Comparison of ENCODE assay signal across 17 cellular contexts in genomic region chr14:35704793-35705493, GRCh38.
A peak's percentile ranks its signal among the peaks of the same experiment; 100 is the strongest.
DNase-seq lines count a peak whose midpoint lies in the region; ATAC-seq and FAIRE-seq lines count a peak whose summit lies in the region.
"Had no signal": no experiment of that assay in that cellular context is flagged by ENCODE, and none has a peak within 500 bp of the region (broad histone marks: within the 10 kb centered on the region; RNA-seq: fewer than 3 reads in every experiment).

No MANE protein-coding gene starts in this region.

- peak; percentile 13 for FAIRE-seq in TTC549 (lab: Jason Lieb, UNC)
- FAIRE-seq in endometrium (lab: Jason Lieb, UNC): peak; percentile 70
- FAIRE-seq: GM12891, H54, HTR-8/SVneo had no signal

- no peaks in the 10 kb centered on the region for H3K9me3 Mint-ChIP-seq in activated naive CD4-positive, alpha-beta T cell treated with anti-CD3 and anti-CD28 coated beads for 36 hours
- no peaks in the 10 kb centered on the region for H3K9me3 Mint-ChIP-seq in stimulated activated effector memory CD8-positive, alpha-beta T cell treated with anti-CD3 and anti-CD28 coated beads, Interleukin-12 subunit alpha, Interleukin-12 subunit beta, amount 100 ng/mL, for 72 hours
- H3K9me3 Mint-ChIP-seq: CD4-positive, alpha-beta T cell had no signal

- H3K4me1 ChIP-seq in aorta (ENCODE audit: control insufficient read depth in 1 of 2, insufficient read depth in 2 of 2, low read length in 2 of 2): no peaks in the 10 kb centered on the region

- H3K4me3 ChIP-seq in aorta (ENCODE audit: low read length in 2 of 2): no peak overlapping the region
- H3K4me3 ChIP-seq: GM23248 had no signal

- H3K4me1 Mint-ChIP-seq in activated naive CD4-positive, alpha-beta T cell treated with anti-CD3 and anti-CD28 coated beads for 36 hours (ENCODE audit: low read depth): peaks cover 6% of the 10 kb centered on the region
- H3K4me1 Mint-ChIP-seq in stimulated activated effector memory CD8-positive, alpha-beta T cell treated with anti-CD3 and anti-CD28 coated beads, Interleukin-12 subunit alpha, Interleukin-12 subunit beta, amount 100 ng/mL, for 72 hours: no peaks in the 10 kb centered on the region
- H3K4me1 Mint-ChIP-seq: B cell had no signal

- no peak overlapping the region for H3K4me3 Mint-ChIP-seq in activated naive CD4-positive, alpha-beta T cell treated with anti-CD3 and anti-CD28 coated beads for 36 hours
- H3K4me3 Mint-ChIP-seq in stimulated activated effector memory CD8-positive, alpha-beta T cell treated with anti-CD3 and anti-CD28 coated beads, Interleukin-12 subunit alpha, Interleukin-12 subunit beta, amount 100 ng/mL, for 72 hours: no peak overlapping the region
- H3K4me3 Mint-ChIP-seq: B cell; CD4-positive, alpha-beta T cell had no signal

- no peaks in the 10 kb centered on the region for H3K36me3 ChIP-seq in aorta (ENCODE audit: control insufficient read depth in 1 of 2, insufficient read depth in 2 of 2, low read length in 1 of 2)

- no peak overlapping the region for H3K27ac Mint-ChIP-seq in activated naive CD4-positive, alpha-beta T cell treated with anti-CD3 and anti-CD28 coated beads for 36 hours
- H3K27ac Mint-ChIP-seq in stimulated activated effector memory CD8-positive, alpha-beta T cell treated with anti-CD3 and anti-CD28 coated beads, Interleukin-12 subunit alpha, Interleukin-12 subunit beta, amount 100 ng/mL, for 72 hours: no peak overlapping the region
- H3K27ac Mint-ChIP-seq: B cell; CD4-positive, alpha-beta T cell had no signal

- CTCF ChIA-PET in activated naive CD4-positive, alpha-beta T cell treated with anti-CD3 and anti-CD28 coated beads for 36 hours (lab: Charles Lee): interaction anchor here (0.7 to 1.4 kb wide), 2 partner anchors 110 to 774 kb away, joined by 3 to 5 read pairs; no protein-coding TSS in a partner anchor

- no peak overlapping the region for H3K27ac ChIP-seq in aorta (ENCODE audit: low read depth in 1 of 2, low read length in 2 of 2)
- H3K27ac ChIP-seq: GM23248 had no signal

- no peaks in the 10 kb centered on the region for H3K27me3 ChIP-seq in aorta (ENCODE audit: control insufficient read depth in 1 of 2, insufficient read depth in 2 of 2, low read length in 1 of 2)

- intact Hi-C loops in activated naive CD4-positive, alpha-beta T cell treated with anti-CD3 and anti-CD28 coated beads for 36 hours (cut with micrococcal nuclease): loop anchor here (5.0 kb wide), 1 partner anchor 102 kb away; the partner anchor contains the start of gene RALGAPA1
- intact Hi-C loops in aorta (cut with DNase I): no loop called here

- H3K9me3 ChIP-seq in aorta (ENCODE audit: control insufficient read depth, low read length): no peaks in the 10 kb centered on the region

- ATAC-seq in stimulated activated effector memory CD8-positive, alpha-beta T cell treated with anti-CD3 and anti-CD28 coated beads, Interleukin-12 subunit alpha, Interleukin-12 subunit beta, amount 100 ng/mL, for 72 hours: peak; percentile 58
- ATAC-seq in aorta (ENCODE audit: low FRiP score): no peak
- ATAC-seq: HCT116 had no signal

- H3K27me3 Mint-ChIP-seq in activated naive CD4-positive, alpha-beta T cell treated with anti-CD3 and anti-CD28 coated beads for 36 hours (ENCODE audit: low read depth): no peaks in the 10 kb centered on the region
- H3K27me3 Mint-ChIP-seq: B cell; CD4-positive, alpha-beta T cell had no signal

- peak; percentile 12 for DNase-seq in activated naive CD4-positive, alpha-beta T cell treated with anti-CD3 and anti-CD28 coated beads for 36 hours
- DNase-seq in activated naive CD4-positive, alpha-beta T cell treated with Interleukin-2 at 50 U/mL for 16 hours: no peak
- no peak for DNase-seq in stimulated activated effector memory CD8-positive, alpha-beta T cell treated with anti-CD3 and anti-CD28 coated beads, Interleukin-12 subunit alpha, Interleukin-12 subunit beta, amount 100 ng/mL, for 72 hours (ENCODE audit: low spot score in 2 of 2)
- DNase-seq in dermis blood vessel endothelial cell (no peak), aorta (no peak)
- DNase-seq: C1 segment of cervical spinal cord; Calu3; CD4-positive, alpha-beta T cell; DMS79; GM23248 had no signal

- H3K36me3 Mint-ChIP-seq in activated naive CD4-positive, alpha-beta T cell treated with anti-CD3 and anti-CD28 coated beads for 36 hours (ENCODE audit: low read depth): peaks cover 21% of the 10 kb centered on the region
- peaks cover 6% of the 10 kb centered on the region for H3K36me3 Mint-ChIP-seq in stimulated activated effector memory CD8-positive, alpha-beta T cell treated with anti-CD3 and anti-CD28 coated beads, Interleukin-12 subunit alpha, Interleukin-12 subunit beta, amount 100 ng/mL, for 72 hours
